Comparison of ENCODE assay signal across 26 cellular contexts in genomic region chr7:108188724-108189123, GRCh38. TPM values are rescaled to one million over a fixed set of nuclear protein-coding genes. Genes with fewer than 3 reads are reported as not detected.
"Had no signal": no experiment of that assay in that cellular context is flagged by ENCODE, and none has a peak within 500 bp of the region (broad histone marks: within the 10 kb centered on the region; RNA-seq: fewer than 3 reads in every experiment).

No MANE protein-coding gene starts in this region.

- H3K36me3 ChIP-seq: colonic mucosa, esophagus squamous epithelium, gastroesophageal sphincter, heart left ventricle, left ventricle myocardium inferior, lower lobe of right lung had no signal

- FAIRE-seq: endometrium, frontal cortex, kidney had no signal

- H3K4me1 ChIP-seq: colonic mucosa, esophagus squamous epithelium, gastroesophageal sphincter, heart left ventricle, left ventricle myocardium inferior, lower lobe of right lung had no signal

- DNase-seq: colonic mucosa; cortex of kidney; effector CD8-positive, alpha-beta T cell; effector memory CD8-positive, alpha-beta T cell; endodermal cell; erythroblast; esophagus squamous epithelium; foreskin fibroblast; heart left ventricle; hippocampal formation; kidney; kidney glomerular epithelial cell; left colon; left ventricle myocardium inferior; lower lobe of right lung; mesenchymal stem cell; mucosa of descending colon; naive B cell; naive thymus-derived CD8-positive, alpha-beta T cell had no signal

- H3K9me3 ChIP-seq: colonic mucosa, esophagus squamous epithelium, gastroesophageal sphincter, heart left ventricle, left ventricle myocardium inferior, lower lobe of right lung, mucosa of descending colon had no signal

- H3K27ac ChIP-seq: colonic mucosa, esophagus squamous epithelium, gastroesophageal sphincter, heart left ventricle, left ventricle myocardium inferior, lower lobe of right lung had no signal

- H3K4me3 ChIP-seq: colonic mucosa, esophagus squamous epithelium, gastroesophageal sphincter, heart left ventricle, left ventricle myocardium inferior, lower lobe of right lung, mucosa of descending colon had no signal

- H3K27me3 ChIP-seq: colonic mucosa, esophagus squamous epithelium, gastroesophageal sphincter, heart left ventricle had no signal

RNA-seq across cellular contexts. Expression of gene LAMB4, which starts 58.6 kb away (rescaled TPM):
- total RNA-seq: chondrocyte, endodermal cell, left lobe of liver, lower lobe of right lung, lung microvascular endothelial cell, myocyte had no signal
- polyA plus RNA-seq: naive thymus-derived CD8-positive, alpha-beta T cell had no signal
